Comparison of ENCODE assay signal across 8 cellular contexts in the genomic region with DNA sequence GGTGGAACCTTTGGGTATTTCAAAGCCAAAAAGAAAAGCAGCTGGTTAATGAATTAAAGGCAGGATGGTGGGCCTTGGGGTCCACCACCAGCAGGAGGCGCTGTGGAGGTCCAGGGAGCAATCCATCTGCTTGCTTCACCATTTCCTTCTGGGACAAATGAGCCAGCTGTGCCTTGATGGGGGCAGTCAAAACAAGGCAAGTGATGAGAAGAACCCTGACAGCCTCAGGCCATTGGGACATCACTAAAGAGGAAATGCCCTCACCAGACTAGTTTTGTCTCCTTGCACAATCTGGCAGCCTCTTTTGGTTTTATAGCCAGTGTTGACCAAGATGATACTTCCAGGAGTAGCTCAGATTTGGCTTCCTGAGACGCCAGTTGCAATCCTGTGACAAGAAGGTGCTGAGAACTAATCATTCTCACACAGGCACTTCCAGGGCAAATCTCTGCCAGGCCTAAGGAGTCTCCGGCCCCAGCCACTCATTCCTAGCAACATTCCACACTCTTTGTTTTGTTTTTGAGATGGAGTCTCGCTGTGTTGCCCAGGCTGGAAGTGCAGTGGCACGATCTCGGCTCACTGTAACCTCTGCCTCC. TPM values are rescaled to one million over a fixed set of nuclear protein-coding genes. Genes with fewer than 3 reads are reported as not detected.
DNase-seq lines count a peak whose midpoint lies in the region; ATAC-seq and TF ChIP-seq lines count a peak whose summit lies in the region.

No MANE protein-coding gene starts in this region.

- DNase-seq in AG10803 (ENCODE audit: low read depth) (peak; percentile 95), H4 (ENCODE audit: low spot score) (peak; percentile 70), RPMI8226 (peak; percentile 46), glutamatergic neuron (peak; percentile 82), progenitor cell of endocrine pancreas (ENCODE audit: low spot score, unreplicated experiment) (peak; percentile 25), upper lobe of right lung (peak; percentile 90), NCI-H2171 treated with DMSO at 0.1 percent for 48 hours (lab: John Stamatoyannopoulos, UW) (no peak)
- peak; percentile 93 for DNase-seq in activated effector memory CD4-positive, alpha-beta T cell treated with anti-CD3 and anti-CD28 coated beads, Interleukin-2, amount 50 U/mL, for 16 hours

- H3K9me3 ChIP-seq in upper lobe of right lung, result no peaks in the 10 kb centered on the region

- H3K4me3 Mint-ChIP-seq in glutamatergic neuron (ENCODE audit: unreplicated experiment) (no peak overlapping the region), progenitor cell of endocrine pancreas (ENCODE audit: low read depth) (no peak overlapping the region)

- H3K4me1 Mint-ChIP-seq in glutamatergic neuron (ENCODE audit: low read depth, unreplicated experiment), result peaks cover 8% of the 10 kb centered on the region
- peaks cover 37% of the 10 kb centered on the region for H3K4me1 Mint-ChIP-seq in progenitor cell of endocrine pancreas (ENCODE audit: low read depth)

- H3K27ac ChIP-seq in upper lobe of right lung, result no peak overlapping the region

- no peaks in the 10 kb centered on the region for H3K36me3 ChIP-seq in upper lobe of right lung

- ATAC-seq in upper lobe of right lung, result peak; percentile 94

- H3K4me1 ChIP-seq in upper lobe of right lung, result no peaks in the 10 kb centered on the region

- no peaks in the 10 kb centered on the region for H3K36me3 Mint-ChIP-seq in glutamatergic neuron (ENCODE audit: unreplicated experiment)
- H3K36me3 Mint-ChIP-seq in progenitor cell of endocrine pancreas (ENCODE audit: insufficient read depth), result no peaks in the 10 kb centered on the region

- H3K27ac Mint-ChIP-seq in glutamatergic neuron (ENCODE audit: unreplicated experiment), result no peak overlapping the region
- no peak overlapping the region for H3K27ac Mint-ChIP-seq in progenitor cell of endocrine pancreas

- H3K27me3 Mint-ChIP-seq in glutamatergic neuron (ENCODE audit: unreplicated experiment) (peaks cover 3% of the 10 kb centered on the region), progenitor cell of endocrine pancreas (no peaks in the 10 kb centered on the region)

- H3K27me3 ChIP-seq in upper lobe of right lung, result no peaks in the 10 kb centered on the region

- no peaks in the 10 kb centered on the region for H3K9me3 Mint-ChIP-seq in glutamatergic neuron (ENCODE audit: unreplicated experiment)
- H3K9me3 Mint-ChIP-seq in progenitor cell of endocrine pancreas (ENCODE audit: low read depth), result no peaks in the 10 kb centered on the region

- intact Hi-C loops in upper lobe of right lung (cut with DNase I), result loop anchor here (10.0 kb wide), 1 partner anchor 80 kb away; no protein-coding TSS in a partner anchor

- peak; percentile 79 for TF ChIP-seq CTCF in AG10803 (conservative IDR thresholded peaks at IDR 0.05; ENCODE audit: low read length)
- peak; percentile 88 for TF ChIP-seq CTCF in glutamatergic neuron (IDR thresholded peaks at IDR 0.05; ENCODE audit: partially characterized antibody, unreplicated experiment)
- peak; percentile 72 for TF ChIP-seq CTCF in progenitor cell of endocrine pancreas (IDR thresholded peaks at IDR 0.05; ENCODE audit: unreplicated experiment)
- TF ChIP-seq CTCF in upper lobe of right lung (IDR thresholded peaks at IDR 0.05), result peak; percentile 92

- no peak overlapping the region for H3K4me3 ChIP-seq in AG10803 (ENCODE audit: low read length)
- no peak overlapping the region for H3K4me3 ChIP-seq in upper lobe of right lung

RNA-seq across cellular contexts. Expression of gene WEE1, which starts 38.2 kb away (rescaled TPM):
- total RNA-seq in H4 (2014; rRNA removed; shearing (Covaris generic)), result 46.7 and 53.8 TPM in 2 replicates
- total RNA-seq in glutamatergic neuron (ENCODE audit: unreplicated experiment) (10.2 TPM), progenitor cell of endocrine pancreas (154 and 179 TPM in 2 replicates), upper lobe of right lung (10.9 TPM)
